Comparison of ENCODE assay signal across 1 cellular context in the genomic region with DNA sequence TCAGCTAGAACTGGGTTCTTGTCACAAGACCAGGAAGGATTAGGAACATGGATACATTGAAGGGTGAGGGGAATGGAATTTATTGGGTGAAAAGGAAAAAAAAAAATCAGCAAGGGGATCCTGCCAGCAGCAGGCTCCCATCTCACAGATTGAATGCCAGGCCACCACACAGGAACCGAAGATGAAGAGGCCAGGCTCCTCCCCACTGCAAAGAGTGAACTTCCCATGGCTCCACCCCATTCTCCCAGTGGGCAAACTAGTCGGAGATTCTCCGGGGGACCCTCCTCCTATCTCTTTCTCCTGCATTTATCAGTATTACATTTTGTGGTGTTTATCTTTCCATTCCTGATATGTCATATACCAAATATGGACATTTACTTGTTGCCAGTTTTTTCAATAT.
TF ChIP-seq lines count a peak whose summit lies in the region.

No MANE protein-coding gene starts in this region.

TF ChIP-seq in WTC11, 78 proteins besides CTCF, POLR2A, EP300 and RAD21 (continued from another document):
- TF ChIP-seq, protein P1, sequence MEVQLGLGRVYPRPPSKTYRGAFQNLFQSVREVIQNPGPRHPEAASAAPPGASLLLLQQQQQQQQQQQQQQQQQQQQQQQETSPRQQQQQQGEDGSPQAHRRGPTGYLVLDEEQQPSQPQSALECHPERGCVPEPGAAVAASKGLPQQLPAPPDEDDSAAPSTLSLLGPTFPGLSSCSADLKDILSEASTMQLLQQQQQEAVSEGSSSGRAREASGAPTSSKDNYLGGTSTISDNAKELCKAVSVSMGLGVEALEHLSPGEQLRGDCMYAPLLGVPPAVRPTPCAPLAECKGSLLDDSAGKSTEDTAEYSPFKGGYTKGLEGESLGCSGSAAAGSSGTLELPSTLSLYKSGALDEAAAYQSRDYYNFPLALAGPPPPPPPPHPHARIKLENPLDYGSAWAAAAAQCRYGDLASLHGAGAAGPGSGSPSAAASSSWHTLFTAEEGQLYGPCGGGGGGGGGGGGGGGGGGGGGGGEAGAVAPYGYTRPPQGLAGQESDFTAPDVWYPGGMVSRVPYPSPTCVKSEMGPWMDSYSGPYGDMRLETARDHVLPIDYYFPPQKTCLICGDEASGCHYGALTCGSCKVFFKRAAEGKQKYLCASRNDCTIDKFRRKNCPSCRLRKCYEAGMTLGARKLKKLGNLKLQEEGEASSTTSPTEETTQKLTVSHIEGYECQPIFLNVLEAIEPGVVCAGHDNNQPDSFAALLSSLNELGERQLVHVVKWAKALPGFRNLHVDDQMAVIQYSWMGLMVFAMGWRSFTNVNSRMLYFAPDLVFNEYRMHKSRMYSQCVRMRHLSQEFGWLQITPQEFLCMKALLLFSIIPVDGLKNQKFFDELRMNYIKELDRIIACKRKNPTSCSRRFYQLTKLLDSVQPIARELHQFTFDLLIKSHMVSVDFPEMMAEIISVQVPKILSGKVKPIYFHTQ (CRISPR knock-in tag; IDR thresholded peaks at IDR 0.05) = no peak
- TF ChIP-seq HMGA2 (CRISPR knock-in tag; IDR thresholded peaks at IDR 0.05) = no peak
- no peak for TF ChIP-seq ELF4 (CRISPR knock-in tag; IDR thresholded peaks at IDR 0.05; ENCODE audit: low read depth)
- TF ChIP-seq ESRRA (CRISPR knock-in tag; IDR thresholded peaks at IDR 0.05; ENCODE audit: borderline replicate concordance) = no peak
- TF ChIP-seq, protein P2, sequence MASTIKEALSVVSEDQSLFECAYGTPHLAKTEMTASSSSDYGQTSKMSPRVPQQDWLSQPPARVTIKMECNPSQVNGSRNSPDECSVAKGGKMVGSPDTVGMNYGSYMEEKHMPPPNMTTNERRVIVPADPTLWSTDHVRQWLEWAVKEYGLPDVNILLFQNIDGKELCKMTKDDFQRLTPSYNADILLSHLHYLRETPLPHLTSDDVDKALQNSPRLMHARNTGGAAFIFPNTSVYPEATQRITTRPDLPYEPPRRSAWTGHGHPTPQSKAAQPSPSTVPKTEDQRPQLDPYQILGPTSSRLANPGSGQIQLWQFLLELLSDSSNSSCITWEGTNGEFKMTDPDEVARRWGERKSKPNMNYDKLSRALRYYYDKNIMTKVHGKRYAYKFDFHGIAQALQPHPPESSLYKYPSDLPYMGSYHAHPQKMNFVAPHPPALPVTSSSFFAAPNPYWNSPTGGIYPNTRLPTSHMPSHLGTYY (CRISPR knock-in tag; IDR thresholded peaks at IDR 0.05) = no peak
- TF ChIP-seq NFE2L1 (CRISPR knock-in tag; IDR thresholded peaks at IDR 0.05) = no peak
- TF ChIP-seq CDX4 (CRISPR knock-in tag; IDR thresholded peaks at IDR 0.05; ENCODE audit: borderline replicate concordance) = no peak
- TF ChIP-seq, protein P3, sequence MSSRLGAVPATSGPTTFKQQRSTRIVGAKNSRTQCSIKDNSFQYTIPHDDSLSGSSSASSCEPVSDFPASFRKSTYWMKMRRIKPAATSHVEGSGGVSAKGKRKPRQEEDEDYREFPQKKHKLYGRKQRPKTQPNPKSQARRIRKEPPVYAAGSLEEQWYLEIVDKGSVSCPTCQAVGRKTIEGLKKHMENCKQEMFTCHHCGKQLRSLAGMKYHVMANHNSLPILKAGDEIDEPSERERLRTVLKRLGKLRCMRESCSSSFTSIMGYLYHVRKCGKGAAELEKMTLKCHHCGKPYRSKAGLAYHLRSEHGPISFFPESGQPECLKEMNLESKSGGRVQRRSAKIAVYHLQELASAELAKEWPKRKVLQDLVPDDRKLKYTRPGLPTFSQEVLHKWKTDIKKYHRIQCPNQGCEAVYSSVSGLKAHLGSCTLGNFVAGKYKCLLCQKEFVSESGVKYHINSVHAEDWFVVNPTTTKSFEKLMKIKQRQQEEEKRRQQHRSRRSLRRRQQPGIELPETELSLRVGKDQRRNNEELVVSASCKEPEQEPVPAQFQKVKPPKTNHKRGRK (CRISPR knock-in tag; IDR thresholded peaks at IDR 0.05; ENCODE audit: borderline replicate concordance) = no peak
- no peak for TF ChIP-seq GRHL2 (CRISPR knock-in tag; IDR thresholded peaks at IDR 0.05; ENCODE audit: insufficient replicate concordance, severe bottlenecking)
